27 cellular contexts compared by ENCODE assay signal in genomic region chr19:14449321-14449720, GRCh38. TPM values are rescaled to one million over a fixed set of nuclear protein-coding genes. Genes with fewer than 3 reads are reported as not detected.
DNase-seq lines count a peak whose midpoint lies in the region; ATAC-seq and TF ChIP-seq lines count a peak whose summit lies in the region.
"Had no signal": no experiment of that assay in that cellular context is flagged by ENCODE, and none has a peak within 500 bp of the region (broad histone marks: within the 10 kb centered on the region; RNA-seq: fewer than 3 reads in every experiment).

No MANE protein-coding gene starts in this region.

- H3K4me3 ChIP-seq in PC-3 (ENCODE audit: low read length) (no peak overlapping the region), epithelial cell of esophagus (ENCODE audit: low read length) (no peak overlapping the region), endodermal cell (ENCODE audit: low read length) (no peak overlapping the region), right atrium auricular region (no peak overlapping the region)
- H3K4me3 ChIP-seq: A549, suprapubic skin had no signal

- 97 to 99% methylated on average over 5 to 6 of the region's 6 CpGs for WGBS in endodermal cell (ENCODE audit: insufficient coverage in 1 of 2, insufficient read length in 1 of 2), 2 experiments

- H3K4me2 ChIP-seq in PC-3 (ENCODE audit: low read length), result no peak overlapping the region
- H3K4me2 ChIP-seq: A549 had no signal

- CTCF ChIA-PET in PC-3 (lab: Charles Lee), result no interaction called here

- H3K27me3 ChIP-seq in PC-3 (ENCODE audit: low read length) (no peaks in the 10 kb centered on the region), endodermal cell (ENCODE audit: control insufficient read depth, insufficient read depth, low read length, poor library complexity, severe bottlenecking) (no peaks in the 10 kb centered on the region), right atrium auricular region (no peaks in the 10 kb centered on the region)
- H3K27me3 ChIP-seq: suprapubic skin had no signal

- no peak for DNase-seq in activated T-cell treated with anti-CD3 and anti-CD28 coated beads, Interleukin-2, amount 50 U/mL, for 24 hours
- no peak for DNase-seq in activated T-cell treated with anti-CD3 and anti-CD28 coated beads, Interleukin-2, amount 50 U/mL, for 48 hours
- peak; percentile 40 for DNase-seq in PC-3
- DNase-seq in epithelial cell of esophagus (ENCODE audit: low read depth), result peak; percentile 39
- no peak for DNase-seq in type B pancreatic cell (ENCODE audit: extremely low spot score, unreplicated experiment)
- no peak for DNase-seq in mesenteric fat pad (ENCODE audit: low spot score)
- DNase-seq in endodermal cell, result no peak
- no peak for DNase-seq in right atrium auricular region (ENCODE audit: low spot score)
- DNase-seq: activated gamma-delta T cell; activated naive CD8-positive, alpha-beta T cell treated with anti-CD3 and anti-CD28 coated beads, Interleukin-2, amount 50 U/mL, for 24 hours; AML-193; CD8-positive, alpha-beta memory T cell; hippocampal formation; left cardiac atrium; MM.1S; NCI-H1417 treated with DMSO at 0.1 percent for 48 hours; NCI-H2081; NCI-H2227 treated with DMSO at 0.1 percent for 48 hours; NCI-H526; SHP77; stimulated activated CD4-positive, alpha-beta T cell treated with anti-CD3 and anti-CD28 coated beads, Interleukin-1b, Interleukin-23, amount 100 ng/mL, for 48 hours; stimulated activated naive CD4-positive, alpha-beta T cell treated with Interleukin-2 at 50 U/mL for 16 hours had no signal

- H3K27me3 Mint-ChIP-seq in activated T-cell treated with anti-CD3 and anti-CD28 coated beads, Interleukin-2, amount 50 U/mL, for 24 hours, result no peaks in the 10 kb centered on the region
- H3K27me3 Mint-ChIP-seq in type B pancreatic cell (no peaks in the 10 kb centered on the region), endodermal cell (ENCODE audit: insufficient read depth) (no peaks in the 10 kb centered on the region)
- H3K27me3 Mint-ChIP-seq: activated naive CD8-positive, alpha-beta T cell treated with anti-CD3 and anti-CD28 coated beads, Interleukin-2, amount 50 U/mL, for 24 hours; central memory CD8-positive, alpha-beta T cell; dendritic cell treated with granulocyte-macrophage colony-stimulating factor and Interleukin-4, amounts not matched to agents 40 ng/mL and 50 ng/mL, for 4 days had no signal

- H2AFZ ChIP-seq in PC-3 (ENCODE audit: low read length), result no peak overlapping the region

- no peaks in the 10 kb centered on the region for H3K9me2 ChIP-seq in PC-3 (replicated peaks; ENCODE audit: low read length)

- H3F3A ChIP-seq in PC-3 (ENCODE audit: low read length, unreplicated experiment), result no peaks in the 10 kb centered on the region

- H4K20me1 ChIP-seq in PC-3 (ENCODE audit: low read length), result no peaks in the 10 kb centered on the region

- H3K36me3 ChIP-seq in PC-3 (ENCODE audit: low read depth, low read length) (peaks cover 49% of the 10 kb centered on the region), endodermal cell (ENCODE audit: control insufficient read depth, insufficient read depth, low read length) (peaks cover 37% of the 10 kb centered on the region), right atrium auricular region (peaks cover 93% of the 10 kb centered on the region)

- H3K9ac ChIP-seq in PC-3 (ENCODE audit: low read length) (no peak overlapping the region), endodermal cell (ENCODE audit: extremely low read depth, low read length, poor library complexity, severe bottlenecking) (no peak overlapping the region)

- no peak overlapping the region for H3K27ac ChIP-seq in PC-3 (ENCODE audit: low read length)
- H3K27ac ChIP-seq in endodermal cell (ENCODE audit: low read depth, low read length), result no peak overlapping the region
- no peak overlapping the region for H3K27ac ChIP-seq in right atrium auricular region
- H3K27ac ChIP-seq: A549, suprapubic skin had no signal

- TF ChIP-seq CTCF in PC-3 (conservative IDR thresholded peaks at IDR 0.05; ENCODE audit: low read depth, low read length) (no peak), epithelial cell of esophagus (IDR thresholded peaks at IDR 0.05; ENCODE audit: insufficient read depth, low read depth, low read length, missing control alignments) (no peak), type B pancreatic cell (conservative IDR thresholded peaks at IDR 0.05) (no peak), endodermal cell (conservative IDR thresholded peaks at IDR 0.05) (no peak), right atrium auricular region (IDR thresholded peaks at IDR 0.05) (no peak)

- intact Hi-C loops in PC-3 (cut with micrococcal nuclease), result no loop called here

- POLR2A ChIA-PET in PC-3 (lab: Charles Lee; ENCODE audit: unreplicated experiment), result no interaction called here

- peaks cover 18% of the 10 kb centered on the region for H3K4me1 Mint-ChIP-seq in activated T-cell treated with anti-CD3 and anti-CD28 coated beads, Interleukin-2, amount 50 U/mL, for 24 hours (ENCODE audit: low read depth)
- H3K4me1 Mint-ChIP-seq in type B pancreatic cell (ENCODE audit: unreplicated experiment) (no peaks in the 10 kb centered on the region), endodermal cell (no peaks in the 10 kb centered on the region)

- H3K27ac Mint-ChIP-seq in activated T-cell treated with anti-CD3 and anti-CD28 coated beads, Interleukin-2, amount 50 U/mL, for 24 hours, result peak overlapping the region; percentile 44
- H3K27ac Mint-ChIP-seq in type B pancreatic cell (peak overlapping the region; percentile 75), endodermal cell (no peak overlapping the region)
- H3K27ac Mint-ChIP-seq: activated naive CD8-positive, alpha-beta T cell treated with anti-CD3 and anti-CD28 coated beads, Interleukin-2, amount 50 U/mL, for 24 hours; dendritic cell treated with granulocyte-macrophage colony-stimulating factor and Interleukin-4, amounts not matched to agents 40 ng/mL and 50 ng/mL, for 4 days had no signal

- no peaks in the 10 kb centered on the region for H3K9me3 Mint-ChIP-seq in activated T-cell treated with anti-CD3 and anti-CD28 coated beads, Interleukin-2, amount 50 U/mL, for 24 hours
- no peaks in the 10 kb centered on the region for H3K9me3 Mint-ChIP-seq in type B pancreatic cell
- no peaks in the 10 kb centered on the region for H3K9me3 Mint-ChIP-seq in endodermal cell
- H3K9me3 Mint-ChIP-seq: activated naive CD8-positive, alpha-beta T cell treated with anti-CD3 and anti-CD28 coated beads, Interleukin-2, amount 50 U/mL, for 24 hours; central memory CD8-positive, alpha-beta T cell; dendritic cell treated with granulocyte-macrophage colony-stimulating factor and Interleukin-4, amounts not matched to agents 40 ng/mL and 50 ng/mL, for 4 days had no signal

- peaks cover 89% of the 10 kb centered on the region for H3K36me3 Mint-ChIP-seq in activated T-cell treated with anti-CD3 and anti-CD28 coated beads, Interleukin-2, amount 50 U/mL, for 24 hours (ENCODE audit: low read depth)
- H3K36me3 Mint-ChIP-seq in type B pancreatic cell, result peaks cover 25% of the 10 kb centered on the region
- peaks cover 71% of the 10 kb centered on the region for H3K36me3 Mint-ChIP-seq in endodermal cell (ENCODE audit: low read depth)

- no TSS peak for BruUV-seq in PC-3 (replicated peaks; lab: Mats Ljungman, UMichigan)

- no peak overlapping the region for H3K4me3 Mint-ChIP-seq in activated T-cell treated with anti-CD3 and anti-CD28 coated beads, Interleukin-2, amount 50 U/mL, for 24 hours
- H3K4me3 Mint-ChIP-seq in type B pancreatic cell, result no peak overlapping the region
- H3K4me3 Mint-ChIP-seq in endodermal cell, result no peak overlapping the region
- H3K4me3 Mint-ChIP-seq: activated naive CD8-positive, alpha-beta T cell treated with anti-CD3 and anti-CD28 coated beads, Interleukin-2, amount 50 U/mL, for 24 hours; CD8-positive, alpha-beta memory T cell; central memory CD8-positive, alpha-beta T cell; dendritic cell treated with granulocyte-macrophage colony-stimulating factor and Interleukin-4, amounts not matched to agents 40 ng/mL and 50 ng/mL, for 4 days had no signal

- H3K4me1 ChIP-seq in PC-3 (ENCODE audit: insufficient read depth, low read length) (no peaks in the 10 kb centered on the region; the same call in 1 of the 2 replicates), endodermal cell (ENCODE audit: control insufficient read depth, insufficient read depth, low read length) (no peaks in the 10 kb centered on the region), right atrium auricular region (no peaks in the 10 kb centered on the region)
- H3K4me1 ChIP-seq: A549 had no signal

- H3K9me3 ChIP-seq in PC-3 (ENCODE audit: low read length) (no peaks in the 10 kb centered on the region), endodermal cell (ENCODE audit: control insufficient read depth, low read length) (no peaks in the 10 kb centered on the region), right atrium auricular region (no peaks in the 10 kb centered on the region)
- H3K9me3 ChIP-seq: A549, suprapubic skin had no signal

- peak; percentile 32; the same call in 1 of the 2 replicates for ATAC-seq in PC-3
- ATAC-seq: activated naive CD8-positive, alpha-beta T cell treated with anti-CD3 and anti-CD28 coated beads, Interleukin-2, amount 50 U/mL, for 24 hours; left cardiac atrium had no signal

- H3K79me2 ChIP-seq in PC-3 (ENCODE audit: low read length), result no peaks in the 10 kb centered on the region

RNA-seq across cellular contexts. Expression of gene PKN1, which starts 16.2 kb away (rescaled TPM):
- total RNA-seq in PC-3 (2014; rRNA removed), result 186 and 238 TPM in 2 replicates
- total RNA-seq in type B pancreatic cell (ENCODE audit: low replicate concordance), result 63.1 and 85.3 TPM in 2 replicates
- total RNA-seq in mesenteric fat pad, result 142 TPM
- total RNA-seq in endodermal cell, result 100 to 1,000 TPM; 103 to 141 TPM
- polyA plus RNA-seq in endodermal cell (2013, experiment 1 of 2), result 89.7 TPM
- 76.1 TPM for polyA plus RNA-seq in endodermal cell (2013, experiment 2 of 2)
- total RNA-seq in right atrium auricular region, result 100 to 1,000 TPM in 1 of 2 donors, 10 to 100 TPM in 1; 87.2 to 111 TPM

RNA-seq across cellular contexts. Expression of gene PTGER1, which starts 25.8 kb away (rescaled TPM):
- total RNA-seq in PC-3 (2014; rRNA removed) (2.2 and 2.4 TPM in 2 replicates), type B pancreatic cell (ENCODE audit: low replicate concordance) (0.56 and 1.0 TPM in 2 replicates), mesenteric fat pad (0.55 TPM), endodermal cell (1 to 10 TPM in 1 of 2 donors, under 1 TPM in 1; 0.81 to 1.0 TPM), right atrium auricular region (not detected)
- polyA plus RNA-seq in endodermal cell (2013, experiment 1 of 2), result not detected
- polyA plus RNA-seq in endodermal cell (2013, experiment 2 of 2), result 0.37 TPM
- total RNA-seq: CD8-positive, alpha-beta memory T cell had no signal
- polyA plus RNA-seq: CD8-positive, alpha-beta memory T cell; neural cell had no signal

RNA-seq across cellular contexts. Expression of gene DDX39A, which starts 30.2 kb away (rescaled TPM):
- total RNA-seq in PC-3 (2014; rRNA removed) (308 and 311 TPM in 2 replicates), type B pancreatic cell (ENCODE audit: low replicate concordance) (71.9 and 84.3 TPM in 2 replicates), mesenteric fat pad (53.0 TPM), endodermal cell (10 to 100 TPM; 82.5 to 86.1 TPM), right atrium auricular region (10 to 100 TPM; 25.5 to 29.8 TPM)
- polyA plus RNA-seq in endodermal cell (2013, experiment 1 of 2), result 96.1 TPM
- polyA plus RNA-seq in endodermal cell (2013, experiment 2 of 2), result 90.8 TPM

RNA-seq across cellular contexts. Expression of gene GIPC1, which starts 46.6 kb away (rescaled TPM):
- 538 and 671 TPM in 2 replicates for total RNA-seq in PC-3 (2014; rRNA removed)
- total RNA-seq in type B pancreatic cell (ENCODE audit: low replicate concordance), result 123 and 308 TPM in 2 replicates
- 75.7 TPM for total RNA-seq in mesenteric fat pad
- 10 to 100 TPM; 68.6 to 72.6 TPM for total RNA-seq in endodermal cell
- 60.1 TPM for polyA plus RNA-seq in endodermal cell (2013, experiment 1 of 2)
- 55.9 TPM for polyA plus RNA-seq in endodermal cell (2013, experiment 2 of 2)
- 10 to 100 TPM; 49.6 to 58.2 TPM for total RNA-seq in right atrium auricular region

Comparison
In these comparisons a context has a peak if more than half of its experiments do, and no peak if none do; other contexts are left out.
1. DNase-seq: peak in PC-3 (single experiment) and epithelial cell of esophagus (single experiment); none in activated T-cell treated with anti-CD3 and anti-CD28 coated beads, Interleukin-2, amount 50 U/mL, for 24 hours (single experiment), activated T-cell treated with anti-CD3 and anti-CD28 coated beads, Interleukin-2, amount 50 U/mL, for 48 hours (0 of 2), type B pancreatic cell (single experiment), mesenteric fat pad (single experiment), endodermal cell (single experiment) and right atrium auricular region (single experiment).